ENCODE assay signal across 1 cellular context in genomic region chr10:102449321-102450123, GRCh38.
TF ChIP-seq lines count a peak whose summit lies in the region.

No MANE protein-coding gene starts in this region.

TF ChIP-seq in H1, 55 proteins besides CTCF, POLR2A, EP300 and RAD21:
- TF ChIP-seq CTBP2 (IDR thresholded peaks at IDR 0.05; ENCODE audit: borderline replicate concordance, insufficient read depth, insufficient read length, low read length) (no peak), SAP30 (IDR thresholded peaks at IDR 0.05; ENCODE audit: insufficient read depth, insufficient replicate concordance, low read length) (no peak), ZNF274 (IDR thresholded peaks at IDR 0.05; ENCODE audit: borderline replicate concordance, extremely low read depth, low read length) (no peak), CBX8 (IDR thresholded peaks at IDR 0.05; ENCODE audit: borderline replicate concordance, low read depth, low read length) (no peak), CHD1 (IDR thresholded peaks at IDR 0.05; ENCODE audit: low read depth, low read length) (no peak), TAF1 (IDR thresholded peaks at IDR 0.05; ENCODE audit: low read depth, low read length) (no peak), ATF3 (IDR thresholded peaks at IDR 0.05; ENCODE audit: insufficient read depth, low read depth, low read length) (no peak), TAF7 (optimal IDR thresholded peaks at IDR 0.05; ENCODE audit: borderline replicate concordance, low read depth, low read length) (no peak), E2F6 (IDR thresholded peaks at IDR 0.05) (peak; percentile 54; the same call in 1 of the 2 replicates), BACH1 (IDR thresholded peaks at IDR 0.05; ENCODE audit: low read length) (no peak), POU5F1 (IDR thresholded peaks at IDR 0.05; ENCODE audit: low read depth, low read length) (no peak), NRF1 (IDR thresholded peaks at IDR 0.05; ENCODE audit: low read depth, low read length) (no peak), ASH2L (IDR thresholded peaks at IDR 0.05; ENCODE audit: low read length) (peak; percentile 55), SP2 (IDR thresholded peaks at IDR 0.05; ENCODE audit: low read length) (no peak), SRF (IDR thresholded peaks at IDR 0.05; ENCODE audit: low read depth, low read length) (no peak), HDAC6 (IDR thresholded peaks at IDR 0.05; ENCODE audit: low read depth, low read length) (no peak), PHF8 (conservative IDR thresholded peaks at IDR 0.05; ENCODE audit: low read depth, low read length) (0 out of 2 replicates have a peak, but pooled peaks have one; percentile 39), SP4 (IDR thresholded peaks at IDR 0.05; ENCODE audit: low read length) (no peak), YY1 (IDR thresholded peaks at IDR 0.05; ENCODE audit: low read depth, low read length) (0 out of 2 replicates have a peak, but pooled peaks have one; percentile 19), JUN (IDR thresholded peaks at IDR 0.05; ENCODE audit: low read depth, low read length) (no peak), CHD2 (IDR thresholded peaks at IDR 0.05; ENCODE audit: low read length) (no peak), ATF2 (IDR thresholded peaks at IDR 0.05; ENCODE audit: low read length) (no peak), TBP (IDR thresholded peaks at IDR 0.05; ENCODE audit: low read depth, low read length) (0 out of 2 replicates have a peak, but pooled peaks have one; percentile 6), GABPA (IDR thresholded peaks at IDR 0.05; ENCODE audit: borderline replicate concordance, insufficient read depth, low read length) (no peak), CREB1 (IDR thresholded peaks at IDR 0.05) (no peak), CHD7 (IDR thresholded peaks at IDR 0.05; ENCODE audit: insufficient replicate concordance, low read length) (no peak), MAX (IDR thresholded peaks at IDR 0.05) (peak; percentile 55; the same call in 1 of the 2 replicates), RFX5 (IDR thresholded peaks at IDR 0.05; ENCODE audit: borderline replicate concordance, low read depth, low read length) (no peak), SIRT6 (IDR thresholded peaks at IDR 0.05; ENCODE audit: low read length) (no peak)
TF ChIP-seq in H1: peak in this region for 6.
